Comparison of ENCODE assay signal across 10 cellular contexts in genomic region chr3:46559030-46559704, GRCh38. TPM values are rescaled to one million over a fixed set of nuclear protein-coding genes. Genes with fewer than 3 reads are reported as not detected.
DNase-seq lines count a peak whose midpoint lies in the region; ATAC-seq and TF ChIP-seq lines count a peak whose summit lies in the region.
"Had no signal": no experiment of that assay in that cellular context is flagged by ENCODE, and none has a peak within 500 bp of the region (broad histone marks: within the 10 kb centered on the region; RNA-seq: fewer than 3 reads in every experiment).

No MANE protein-coding gene starts in this region.

- ATAC-seq in activated naive CD8-positive, alpha-beta T cell treated with anti-CD3 and anti-CD28 coated beads, Interleukin-2, amount 10 ng/mL, durations not matched to agents 7 days and 5 days (ENCODE audit: low read depth): no peak
- ATAC-seq in naive thymus-derived CD4-positive, alpha-beta T cell: no peak
- ATAC-seq in omental fat pad (ENCODE audit: low FRiP score): no peak

- peaks cover 37% of the 10 kb centered on the region for H3K36me3 Mint-ChIP-seq in HFFc6 (ENCODE audit: low read depth)
- H3K36me3 Mint-ChIP-seq in activated naive CD8-positive, alpha-beta T cell treated with anti-CD3 and anti-CD28 coated beads, Interleukin-2, amount 10 ng/mL, durations not matched to agents 7 days and 5 days: peaks cover 5% of the 10 kb centered on the region
- peaks cover 0 to 3% (median 0%) of the 10 kb centered on the region in 5 donors for H3K36me3 Mint-ChIP-seq in naive thymus-derived CD4-positive, alpha-beta T cell

- 56 to 72% methylated on average over 4 of the region's 4 CpGs for WGBS in testis, 2 donors

- peak overlapping the region; percentile 65 for H3K4me3 ChIP-seq in BLaER1
- no peak overlapping the region for H3K4me3 ChIP-seq in naive thymus-derived CD4-positive, alpha-beta T cell (ENCODE audit: low read length)
- no peak overlapping the region for H3K4me3 ChIP-seq in testis

- H3K9me3 Mint-ChIP-seq in HFFc6: peaks cover 37% of the 10 kb centered on the region
- peaks cover 5% of the 10 kb centered on the region for H3K9me3 Mint-ChIP-seq in activated naive CD8-positive, alpha-beta T cell treated with anti-CD3 and anti-CD28 coated beads, Interleukin-2, amount 10 ng/mL, durations not matched to agents 7 days and 5 days
- H3K9me3 Mint-ChIP-seq in naive thymus-derived CD4-positive, alpha-beta T cell: peaks cover 0 to 2% (median 0%) of the 10 kb centered on the region in 11 donors

- TF ChIP-seq POLR2A in testis (IDR thresholded peaks at IDR 0.05): no peak

- peaks cover 36% of the 10 kb centered on the region for H3K4me1 ChIP-seq in BLaER1
- H3K4me1 ChIP-seq in naive thymus-derived CD4-positive, alpha-beta T cell (ENCODE audit: control insufficient read depth in 2 of 2, insufficient read depth in 2 of 2, low read length in 2 of 2): peaks cover 5 to 12% of the 10 kb centered on the region in 2 donors
- no peaks in the 10 kb centered on the region for H3K4me1 ChIP-seq in testis

- TF ChIP-seq CTCF in HFFc6 (IDR thresholded peaks at IDR 0.05) (no peak), testis (IDR thresholded peaks at IDR 0.05) (no peak), omental fat pad (IDR thresholded peaks at IDR 0.05) (no peak)

- H3K27me3 ChIP-seq in BLaER1 (no peaks in the 10 kb centered on the region), testis (no peaks in the 10 kb centered on the region)
- H3K27me3 ChIP-seq in naive thymus-derived CD4-positive, alpha-beta T cell (ENCODE audit: control insufficient read depth in 2 of 2, insufficient read depth in 2 of 2, low read length in 2 of 2): no peaks in the 10 kb centered on the region
- H3K27me3 ChIP-seq: sigmoid colon had no signal

- H3K27ac ChIP-seq in BLaER1: peak overlapping the region; percentile 79
- no peak overlapping the region for H3K27ac ChIP-seq in naive thymus-derived CD4-positive, alpha-beta T cell (ENCODE audit: low read depth, low read length)
- no peak overlapping the region for H3K27ac ChIP-seq in testis

- CTCF ChIA-PET in naive thymus-derived CD4-positive, alpha-beta T cell (lab: Charles Lee): interaction anchor here (0.6 to 7.6 kb wide), 16 partner anchors 9 to 1174 kb away, joined by 3 to 197 read pairs (median 4); no protein-coding TSS in a partner anchor

- peak overlapping the region; percentile 87 for H3K4me3 Mint-ChIP-seq in HFFc6
- H3K4me3 Mint-ChIP-seq in activated naive CD8-positive, alpha-beta T cell treated with anti-CD3 and anti-CD28 coated beads, Interleukin-2, amount 10 ng/mL, durations not matched to agents 7 days and 5 days: peak overlapping the region; percentile 80
- H3K4me3 Mint-ChIP-seq in naive thymus-derived CD4-positive, alpha-beta T cell: peak overlapping the region in 9 of 10 donors; percentile 79 to 89 (median 81)

- peak overlapping the region; percentile 78 for H3K4me2 ChIP-seq in BLaER1

- peaks cover 4% of the 10 kb centered on the region for H3K27me3 Mint-ChIP-seq in HFFc6 (ENCODE audit: insufficient read depth)
- H3K27me3 Mint-ChIP-seq in activated naive CD8-positive, alpha-beta T cell treated with anti-CD3 and anti-CD28 coated beads, Interleukin-2, amount 10 ng/mL, durations not matched to agents 7 days and 5 days: peaks cover 49% of the 10 kb centered on the region
- H3K27me3 Mint-ChIP-seq in naive thymus-derived CD4-positive, alpha-beta T cell: peaks cover 0 to 71% (median under 1%) of the 10 kb centered on the region in 5 donors

- DNase-seq in HFFc6 (no peak), testis (no peak), retina (no peak), omental fat pad (ENCODE audit: low spot score) (no peak)
- DNase-seq in activated naive CD8-positive, alpha-beta T cell treated with anti-CD3 and anti-CD28 coated beads, Interleukin-2, amount 10 ng/mL, durations not matched to agents 7 days and 5 days: no peak
- no peak for DNase-seq in naive thymus-derived CD4-positive, alpha-beta T cell
- no peak for DNase-seq in stimulated activated CD4-positive, alpha-beta T cell treated with anti-CD3 and anti-CD28 coated beads, Interleukin-4, amount 100 ng/mL, for 4 hours

- H3K27ac Mint-ChIP-seq in HFFc6: no peak overlapping the region
- H3K27ac Mint-ChIP-seq in activated naive CD8-positive, alpha-beta T cell treated with anti-CD3 and anti-CD28 coated beads, Interleukin-2, amount 10 ng/mL, durations not matched to agents 7 days and 5 days: no peak overlapping the region
- peak overlapping the region in 5 of 9 donors; percentile 19 to 93 (median 60) for H3K27ac Mint-ChIP-seq in naive thymus-derived CD4-positive, alpha-beta T cell

- POLR2A ChIA-PET in activated naive CD8-positive, alpha-beta T cell treated with anti-CD3 and anti-CD28 coated beads, Interleukin-2, amount 10 ng/mL, durations not matched to agents 7 days and 5 days (lab: Charles Lee): no interaction called here
- POLR2A ChIA-PET in naive thymus-derived CD4-positive, alpha-beta T cell (lab: Charles Lee): interaction anchor here (1.1 to 2.9 kb wide), 5 partner anchors 20 to 283 kb away, joined by 3 to 20 read pairs (median 7); no protein-coding TSS in a partner anchor

- H3K36me3 ChIP-seq in BLaER1: no peaks in the 10 kb centered on the region
- H3K36me3 ChIP-seq in naive thymus-derived CD4-positive, alpha-beta T cell (ENCODE audit: control insufficient read depth in 2 of 3, insufficient read depth in 3 of 3, low read length in 3 of 3): no peaks in the 10 kb centered on the region
- H3K36me3 ChIP-seq in testis (ENCODE audit: low read depth, missing control alignments): no peaks in the 10 kb centered on the region
- H3K36me3 ChIP-seq: sigmoid colon had no signal

- intact Hi-C loops in naive thymus-derived CD4-positive, alpha-beta T cell (cut with micrococcal nuclease): loop anchor here in 1 of 2 donors (5.0 kb wide), 2 partner anchors 187 to 482 kb away; partner anchors contain the start of gene CCR5
- intact Hi-C loops in testis (cut with DNase I; ENCODE audit: low total_unique reads): no loop called here

- peak overlapping the region; percentile 78 for H3K9ac ChIP-seq in BLaER1

- H4K20me1 ChIP-seq in BLaER1: no peaks in the 10 kb centered on the region

- peaks cover 43% of the 10 kb centered on the region for H3K4me1 Mint-ChIP-seq in HFFc6 (ENCODE audit: low read depth)
- peaks cover 10% of the 10 kb centered on the region for H3K4me1 Mint-ChIP-seq in activated naive CD8-positive, alpha-beta T cell treated with anti-CD3 and anti-CD28 coated beads, Interleukin-2, amount 10 ng/mL, durations not matched to agents 7 days and 5 days
- H3K4me1 Mint-ChIP-seq in naive thymus-derived CD4-positive, alpha-beta T cell: peaks cover 9 to 20% (median 17%) of the 10 kb centered on the region in 7 donors

- peaks cover 22% of the 10 kb centered on the region for H3K9me3 ChIP-seq in BLaER1
- H3K9me3 ChIP-seq in naive thymus-derived CD4-positive, alpha-beta T cell (ENCODE audit: control insufficient read depth in 2 of 3, low read length in 3 of 3): no peaks in the 10 kb centered on the region
- no peaks in the 10 kb centered on the region for H3K9me3 ChIP-seq in testis
- H3K9me3 ChIP-seq: sigmoid colon had no signal

RNA-seq across cellular contexts. Expression of gene LRRC2, which starts 6.9 kb away (rescaled TPM):
- under 1 TPM; 0.19 to 0.56 (median 0.37) TPM for total RNA-seq in HFFc6 (2021; fragmentation: NEBNext Ultra II Directional; extraction: Animal tissue kit (Norgen Biotek cat#: 25700))
- total RNA-seq in activated naive CD8-positive, alpha-beta T cell treated with anti-CD3 and anti-CD28 coated beads, Interleukin-2, amount 10 ng/mL, durations not matched to agents 7 days and 5 days: under 1 TPM; 0.45 to 0.75 TPM
- under 1 TPM in 4 of 5 experiments, not detected in 1; 0.10 to 0.35 (median 0.22) TPM for total RNA-seq in naive thymus-derived CD4-positive, alpha-beta T cell
- polyA plus RNA-seq in naive thymus-derived CD4-positive, alpha-beta T cell: under 1 TPM in 1 of 2 donors, not detected in 1; 0.48 TPM
- under 1 TPM; 0.71 to 0.99 TPM for total RNA-seq in testis
- 2.2 TPM for polyA plus RNA-seq in testis (ENCODE audit: insufficient read depth, low read depth, low replicate concordance)
- total RNA-seq in omental fat pad: 1 to 10 TPM; 2.0 to 6.9 (median 3.8) TPM

RNA-seq across cellular contexts. Expression of gene FAM240A, which starts 53.2 kb away (rescaled TPM):
- not detected for total RNA-seq in HFFc6 (2021; fragmentation: NEBNext Ultra II Directional; extraction: Animal tissue kit (Norgen Biotek cat#: 25700))
- total RNA-seq in activated naive CD8-positive, alpha-beta T cell treated with anti-CD3 and anti-CD28 coated beads, Interleukin-2, amount 10 ng/mL, durations not matched to agents 7 days and 5 days: not detected
- not detected for total RNA-seq in naive thymus-derived CD4-positive, alpha-beta T cell
- polyA plus RNA-seq in naive thymus-derived CD4-positive, alpha-beta T cell: not detected
- total RNA-seq in testis (not detected), omental fat pad (not detected)
- not detected for polyA plus RNA-seq in testis (ENCODE audit: insufficient read depth, low read depth, low replicate concordance)
- total RNA-seq: dermis microvascular lymphatic vessel endothelial cell, sigmoid colon had no signal
- polyA plus RNA-seq: sigmoid colon had no signal

Comparison
In these comparisons a context has a peak if more than half of its experiments do, and no peak if none do; other contexts are left out.
1. H3K27ac Mint-ChIP-seq: peak in naive thymus-derived CD4-positive, alpha-beta T cell (5 of 9); none in HFFc6 (single experiment) and activated naive CD8-positive, alpha-beta T cell treated with anti-CD3 and anti-CD28 coated beads, Interleukin-2, amount 10 ng/mL, durations not matched to agents 7 days and 5 days (single experiment).
2. Peak in every context shown above with its lines, with median percentiles within 50 percentile points of each other: H3K4me3 Mint-ChIP-seq.